In the genomic region with DNA sequence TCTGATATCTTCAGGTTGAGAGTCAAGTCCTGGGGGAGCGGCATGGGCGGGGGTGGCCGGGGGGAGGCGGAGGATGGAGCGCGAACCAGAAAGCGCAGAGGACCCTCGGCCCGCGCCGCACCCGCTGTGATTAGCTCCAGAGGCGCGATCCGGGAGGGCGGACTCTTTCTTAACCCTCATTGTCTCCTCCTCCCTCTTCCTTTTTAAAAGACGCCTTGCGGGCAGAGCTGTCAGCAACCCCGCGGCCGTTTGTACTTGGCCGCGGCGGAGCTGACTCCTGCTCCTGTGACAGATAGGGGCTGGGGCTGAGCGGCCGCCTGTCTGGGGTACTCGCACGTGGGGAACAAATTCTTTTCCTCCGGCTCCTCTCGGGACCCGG, we compare ENCODE assay signal across 1 cellular context.
TF ChIP-seq lines count a peak whose summit lies in the region.

Gene SHISA3 (plus strand): TSS at position 233 of the 379 bp plus-strand sequence. CDS start 569 bp downstream, outside the sequence.

TF ChIP-seq in HepG2, 621 proteins besides CTCF, POLR2A, EP300 and RAD21 (continued from another document):
- TF ChIP-seq, protein P1, sequence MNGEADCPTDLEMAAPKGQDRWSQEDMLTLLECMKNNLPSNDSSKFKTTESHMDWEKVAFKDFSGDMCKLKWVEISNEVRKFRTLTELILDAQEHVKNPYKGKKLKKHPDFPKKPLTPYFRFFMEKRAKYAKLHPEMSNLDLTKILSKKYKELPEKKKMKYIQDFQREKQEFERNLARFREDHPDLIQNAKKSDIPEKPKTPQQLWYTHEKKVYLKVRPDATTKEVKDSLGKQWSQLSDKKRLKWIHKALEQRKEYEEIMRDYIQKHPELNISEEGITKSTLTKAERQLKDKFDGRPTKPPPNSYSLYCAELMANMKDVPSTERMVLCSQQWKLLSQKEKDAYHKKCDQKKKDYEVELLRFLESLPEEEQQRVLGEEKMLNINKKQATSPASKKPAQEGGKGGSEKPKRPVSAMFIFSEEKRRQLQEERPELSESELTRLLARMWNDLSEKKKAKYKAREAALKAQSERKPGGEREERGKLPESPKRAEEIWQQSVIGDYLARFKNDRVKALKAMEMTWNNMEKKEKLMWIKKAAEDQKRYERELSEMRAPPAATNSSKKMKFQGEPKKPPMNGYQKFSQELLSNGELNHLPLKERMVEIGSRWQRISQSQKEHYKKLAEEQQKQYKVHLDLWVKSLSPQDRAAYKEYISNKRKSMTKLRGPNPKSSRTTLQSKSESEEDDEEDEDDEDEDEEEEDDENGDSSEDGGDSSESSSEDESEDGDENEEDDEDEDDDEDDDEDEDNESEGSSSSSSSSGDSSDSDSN (CRISPR knock-in tag; IDR thresholded peaks at IDR 0.05): no peak
- TF ChIP-seq SP1 (IDR thresholded peaks at IDR 0.05) (no peak), SP1 (CRISPR knock-in tag; IDR thresholded peaks at IDR 0.05) (no peak), FUBP1 (CRISPR knock-in tag; IDR thresholded peaks at IDR 0.05; ENCODE audit: borderline replicate concordance) (no peak), POLR2AphosphoS5 (IDR thresholded peaks at IDR 0.05; ENCODE audit: low read depth, low read length) (no peak), BCL6 (CRISPR knock-in tag; IDR thresholded peaks at IDR 0.05) (no peak), ARHGAP35 (CRISPR knock-in tag; IDR thresholded peaks at IDR 0.05; ENCODE audit: borderline replicate concordance) (no peak), E2F1 (CRISPR knock-in tag; IDR thresholded peaks at IDR 0.05) (no peak)
